Comparison of ENCODE assay signal across 8 cellular contexts in genomic region chr22:46250035-46250782, GRCh38. TPM values are rescaled to one million over a fixed set of nuclear protein-coding genes. Genes with fewer than 3 reads are reported as not detected.
A peak's percentile ranks its signal among the peaks of the same experiment; 100 is the strongest.
DNase-seq lines count a peak whose midpoint lies in the region; ATAC-seq lines count a peak whose summit lies in the region.

Gene CDPF1 (minus strand): TSS chr22:46250293. CDS start chr22:46248284, 2,009 bp downstream.

- H3K27ac ChIP-seq in CD4-positive, CD25-positive, alpha-beta regulatory T cell (ENCODE audit: insufficient read depth, low read length, poor library complexity, severe bottlenecking): peak within 1 kb of the TSS; percentile 71
- H3K27ac ChIP-seq in effector memory CD4-positive, alpha-beta T cell (ENCODE audit: insufficient read depth, low read length, poor library complexity, severe bottlenecking): peak within 1 kb of the TSS; percentile 63

- peaks cover 18% of the 10 kb centered on the region for H3K4me1 ChIP-seq in CD4-positive, CD25-positive, alpha-beta regulatory T cell (ENCODE audit: control insufficient read depth, insufficient read depth, low read length, poor library complexity, severe bottlenecking)
- peaks cover 10% of the 10 kb centered on the region for H3K4me1 ChIP-seq in effector memory CD4-positive, alpha-beta T cell (ENCODE audit: control insufficient read depth, insufficient read depth, low read length, poor library complexity, severe bottlenecking)

- H3K36me3 ChIP-seq in CD4-positive, CD25-positive, alpha-beta regulatory T cell (ENCODE audit: control insufficient read depth, insufficient read depth, low read length): no peaks in the 10 kb centered on the region
- no peaks in the 10 kb centered on the region for H3K36me3 ChIP-seq in effector memory CD4-positive, alpha-beta T cell (ENCODE audit: control insufficient read depth, insufficient read depth, low read length)

- no peaks in the 10 kb centered on the region for H3K27me3 ChIP-seq in CD4-positive, CD25-positive, alpha-beta regulatory T cell (ENCODE audit: control insufficient read depth, insufficient read depth, low read length)
- H3K27me3 ChIP-seq in effector memory CD4-positive, alpha-beta T cell (replicated peaks; ENCODE audit: control insufficient read depth, insufficient read depth, low read length, poor library complexity, severe bottlenecking): no peaks in the 10 kb centered on the region

- H3K27me3 Mint-ChIP-seq in CD4-positive, CD25-positive, alpha-beta regulatory T cell: no peaks in the 10 kb centered on the region

- no peaks in the 10 kb centered on the region for H3K9me3 Mint-ChIP-seq in CD4-positive, CD25-positive, alpha-beta regulatory T cell

- peaks cover 8 to 35% (median 23%) of the 10 kb centered on the region in 4 donors for H3K4me1 Mint-ChIP-seq in CD4-positive, CD25-positive, alpha-beta regulatory T cell

- peak; percentile 91 to 93 for ATAC-seq in CD4-positive, CD25-positive, alpha-beta regulatory T cell (ENCODE audit: low read depth in 2 of 2)
- ATAC-seq in GM19324 (IDR thresholded peaks at IDR 0.05; ENCODE audit: low FRiP score, unreplicated experiment) (peak; percentile 91), HG03460 (IDR thresholded peaks at IDR 0.05; ENCODE audit: unreplicated experiment) (peak; percentile 76)

- H3K9me3 ChIP-seq in CD4-positive, CD25-positive, alpha-beta regulatory T cell (ENCODE audit: control insufficient read depth in 2 of 2, low read length in 2 of 2): no peaks in the 10 kb centered on the region
- no peaks in the 10 kb centered on the region for H3K9me3 ChIP-seq in effector memory CD4-positive, alpha-beta T cell (ENCODE audit: control insufficient read depth, low read length)

- no peaks in the 10 kb centered on the region for H3K36me3 Mint-ChIP-seq in CD4-positive, CD25-positive, alpha-beta regulatory T cell

- peak within 1 kb of the TSS; percentile 48 for H3K4me3 ChIP-seq in CD4-positive, CD25-positive, alpha-beta regulatory T cell (ENCODE audit: low read depth, low read length)
- H3K4me3 ChIP-seq in effector memory CD4-positive, alpha-beta T cell (ENCODE audit: insufficient read depth, low read depth, low read length, poor library complexity, severe bottlenecking): peak within 1 kb of the TSS; percentile 75

- H3K27ac Mint-ChIP-seq in CD4-positive, CD25-positive, alpha-beta regulatory T cell: peak within 1 kb of the TSS; percentile 46 to 96 (median 76)

- DNase-seq in CD4-positive, CD25-positive, alpha-beta regulatory T cell: peak; percentile 86 to 91 (median 87)
- peak; percentile 61 for DNase-seq in NCI-H774 (lab: John Stamatoyannopoulos, UW)
- DNase-seq in activated CD8-positive, alpha-beta memory T cell treated with anti-CD3 and anti-CD28 coated beads for 1 hour (ENCODE audit: extremely low read depth in 1 of 2, low read depth in 1 of 2): peak; percentile 76 to 85
- DNase-seq in effector memory CD4-positive, alpha-beta T cell: peak; percentile 83 to 85 (median 84)
- DNase-seq in medulla oblongata (ENCODE audit: extremely low spot score): peak; percentile 91
- DNase-seq in stimulated activated CD8-positive, alpha-beta memory T cell treated with anti-CD3 and anti-CD28 coated beads, Interleukin-12 subunit alpha, Interleukin-12 subunit beta, amount 100 ng/mL, for 1 hour (ENCODE audit: low read depth): peak; percentile 79

- peak within 1 kb of the TSS; percentile 74 to 87 (median 82) for H3K4me3 Mint-ChIP-seq in CD4-positive, CD25-positive, alpha-beta regulatory T cell

RNA-seq across cellular contexts. Expression of gene CDPF1, which starts in this region (rescaled TPM):
- 5.5 TPM for total RNA-seq in CD4-positive, CD25-positive, alpha-beta regulatory T cell
- polyA plus RNA-seq in CD4-positive, CD25-positive, alpha-beta regulatory T cell: 10 to 100 TPM; 16.7 to 24.7 (median 20.5) TPM

Comparison
In these comparisons a context has a peak if more than half of its experiments do, and no peak if none do; other contexts are left out.
1. Peak in every context shown above with its lines: DNase-seq, ATAC-seq, H3K4me3 ChIP-seq and H3K27ac ChIP-seq.